In the genomic region with DNA sequence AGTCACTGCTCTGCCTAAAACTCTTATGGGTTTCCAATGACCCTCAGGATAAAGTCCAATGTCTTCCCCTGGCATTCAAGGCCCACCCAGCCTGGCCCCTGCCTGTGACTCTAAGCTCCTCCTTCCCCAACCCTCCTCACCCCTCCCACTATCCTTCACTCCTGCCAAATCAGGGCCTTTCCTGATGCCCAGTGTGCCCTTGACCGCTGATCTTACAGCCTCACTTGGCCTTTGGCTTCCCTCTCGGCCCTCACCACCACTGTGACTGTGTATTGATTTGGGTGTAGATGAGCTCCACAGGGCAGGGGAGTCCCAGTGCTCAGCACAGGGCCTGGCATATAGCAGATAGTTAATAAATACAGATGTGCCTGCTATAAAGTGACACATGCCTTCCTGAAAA, we compare ENCODE assay signal across 18 cellular contexts.
"Had no signal": no experiment of that assay in that cellular context is flagged by ENCODE, and none has a peak within 500 bp of the region (broad histone marks: within the 10 kb centered on the region; RNA-seq: fewer than 3 reads in every experiment).

No MANE protein-coding gene starts in this region.

- H3K27ac Mint-ChIP-seq: nephron; stimulated activated naive CD8-positive, alpha-beta T cell treated with anti-CD3 and anti-CD28 coated beads, Interleukin-15, Interleukin-2, amounts not matched to agents 100 ng/mL and 50 ng/mL, for 24 hours had no signal

- H3K27ac ChIP-seq: ascending aorta, esophagus muscularis mucosa, gastroesophageal sphincter, heart right ventricle, SJCRH30, suprapubic skin had no signal

- DNase-seq: activated gamma-delta T cell treated with Interleukin-2 at 50 U/mL for 16 hours; activated T-cell treated with anti-CD3 and anti-CD28 coated beads, Interleukin-2, amount 50 U/mL, for 4 hours; cerebellar nuclear complex; effector CD8-positive, alpha-beta T cell; heart right ventricle; nucleus accumbens; posterior cingulate gyrus; retina; SJCRH30; trophoblast cell had no signal

- H3K4me1 Mint-ChIP-seq: nephron had no signal

- H3K4me3 Mint-ChIP-seq: activated T-cell treated with anti-CD3 and anti-CD28 coated beads, Interleukin-2, amount 50 U/mL, for 4 hours; nephron; stimulated activated naive CD8-positive, alpha-beta T cell treated with anti-CD3 and anti-CD28 coated beads, Interleukin-15, Interleukin-2, amounts not matched to agents 100 ng/mL and 50 ng/mL, for 24 hours; T-helper 1 cell treated with Interleukin-12 subunit alpha and Interleukin-12 subunit beta and Interleukin-4 antibody, amounts not matched to agents 30 μg/mL and 1 μg/mL, for 36 hours had no signal

- H3K4me3 ChIP-seq: ascending aorta, esophagus muscularis mucosa, gastroesophageal sphincter, heart right ventricle, SJCRH30, suprapubic skin had no signal

- H3K36me3 ChIP-seq: ascending aorta, esophagus muscularis mucosa, heart right ventricle, SJCRH30, suprapubic skin had no signal

- H3K9me3 Mint-ChIP-seq: activated T-cell treated with anti-CD3 and anti-CD28 coated beads, Interleukin-2, amount 50 U/mL, for 4 hours; stimulated activated naive CD8-positive, alpha-beta T cell treated with anti-CD3 and anti-CD28 coated beads, Interleukin-15, Interleukin-2, amounts not matched to agents 100 ng/mL and 50 ng/mL, for 24 hours; T-helper 1 cell treated with Interleukin-12 subunit alpha and Interleukin-12 subunit beta and Interleukin-4 antibody, amounts not matched to agents 30 μg/mL and 1 μg/mL, for 36 hours had no signal

- H3K9me3 ChIP-seq: ascending aorta, esophagus muscularis mucosa, gastroesophageal sphincter, SJCRH30, suprapubic skin had no signal

- ATAC-seq: activated CD4-positive, CD25-positive, alpha-beta regulatory T cell treated with anti-CD3 and anti-CD28 coated beads, Interleukin-2, amount 50 U/mL, for 24 hours; activated T-cell treated with anti-CD3 and anti-CD28 coated beads, Interleukin-2, amount 50 U/mL, for 4 hours; gastroesophageal sphincter had no signal

- H3K4me1 ChIP-seq: ascending aorta, esophagus muscularis mucosa, gastroesophageal sphincter, heart right ventricle, SJCRH30 had no signal

- H3K27me3 ChIP-seq: ascending aorta, esophagus muscularis mucosa, gastroesophageal sphincter, SJCRH30 had no signal
